ENCODE assay signal across 1 cellular context in the genomic region with DNA sequence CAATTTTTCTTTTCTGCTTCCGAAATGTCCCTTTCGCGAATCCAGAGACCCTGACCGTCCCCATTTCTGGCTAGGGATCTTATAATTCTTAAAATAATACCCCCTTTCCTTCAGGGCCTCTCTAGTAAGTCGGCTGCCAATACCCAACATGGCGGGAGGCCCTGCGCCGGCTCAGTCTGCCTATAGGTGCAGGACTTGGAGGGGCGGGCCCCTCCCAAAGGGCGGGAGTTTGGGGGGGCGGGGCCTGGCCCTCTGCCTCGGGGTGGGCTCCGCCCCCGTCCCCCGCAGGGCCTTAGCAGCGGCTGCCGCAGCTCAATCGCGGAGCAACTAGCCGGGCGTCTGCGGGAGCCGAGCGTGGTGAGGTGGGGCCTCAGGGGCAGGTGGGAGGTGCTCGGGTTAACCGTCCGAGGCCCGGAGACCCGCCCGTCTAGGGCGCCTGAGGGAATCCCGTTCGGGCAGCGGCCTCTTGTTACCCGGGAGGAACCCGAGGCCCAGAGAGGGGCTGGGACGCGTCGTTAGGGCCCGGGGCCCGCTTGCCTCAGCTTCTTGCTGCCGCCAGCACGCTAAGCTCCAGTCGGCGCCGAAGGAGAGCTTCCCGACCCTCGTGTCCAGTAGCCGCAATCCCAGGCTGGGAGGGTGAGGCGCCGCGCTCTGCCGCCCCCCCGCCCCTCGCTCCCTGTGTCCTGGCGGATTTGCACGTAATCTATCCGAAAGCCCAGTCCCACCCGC.
TF ChIP-seq lines count a peak whose summit lies in the region.

A gene with protein sequence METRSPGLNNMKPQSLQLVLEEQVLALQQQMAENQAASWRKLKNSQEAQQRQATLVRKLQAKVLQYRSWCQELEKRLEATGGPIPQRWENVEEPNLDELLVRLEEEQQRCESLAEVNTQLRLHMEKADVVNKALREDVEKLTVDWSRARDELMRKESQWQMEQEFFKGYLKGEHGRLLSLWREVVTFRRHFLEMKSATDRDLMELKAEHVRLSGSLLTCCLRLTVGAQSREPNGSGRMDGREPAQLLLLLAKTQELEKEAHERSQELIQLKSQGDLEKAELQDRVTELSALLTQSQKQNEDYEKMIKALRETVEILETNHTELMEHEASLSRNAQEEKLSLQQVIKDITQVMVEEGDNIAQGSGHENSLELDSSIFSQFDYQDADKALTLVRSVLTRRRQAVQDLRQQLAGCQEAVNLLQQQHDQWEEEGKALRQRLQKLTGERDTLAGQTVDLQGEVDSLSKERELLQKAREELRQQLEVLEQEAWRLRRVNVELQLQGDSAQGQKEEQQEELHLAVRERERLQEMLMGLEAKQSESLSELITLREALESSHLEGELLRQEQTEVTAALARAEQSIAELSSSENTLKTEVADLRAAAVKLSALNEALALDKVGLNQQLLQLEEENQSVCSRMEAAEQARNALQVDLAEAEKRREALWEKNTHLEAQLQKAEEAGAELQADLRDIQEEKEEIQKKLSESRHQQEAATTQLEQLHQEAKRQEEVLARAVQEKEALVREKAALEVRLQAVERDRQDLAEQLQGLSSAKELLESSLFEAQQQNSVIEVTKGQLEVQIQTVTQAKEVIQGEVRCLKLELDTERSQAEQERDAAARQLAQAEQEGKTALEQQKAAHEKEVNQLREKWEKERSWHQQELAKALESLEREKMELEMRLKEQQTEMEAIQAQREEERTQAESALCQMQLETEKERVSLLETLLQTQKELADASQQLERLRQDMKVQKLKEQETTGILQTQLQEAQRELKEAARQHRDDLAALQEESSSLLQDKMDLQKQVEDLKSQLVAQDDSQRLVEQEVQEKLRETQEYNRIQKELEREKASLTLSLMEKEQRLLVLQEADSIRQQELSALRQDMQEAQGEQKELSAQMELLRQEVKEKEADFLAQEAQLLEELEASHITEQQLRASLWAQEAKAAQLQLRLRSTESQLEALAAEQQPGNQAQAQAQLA (N-terminal part only) (plus strand): TSS at position 718 of the 729 bp plus-strand sequence. CDS start 6,770 bp downstream, outside the sequence.

TF ChIP-seq in K562, 482 proteins besides CTCF, POLR2A, EP300 and RAD21 (continued from another document and continues in another):
- TF ChIP-seq TAF1 (IDR thresholded peaks at IDR 0.05; ENCODE audit: control insufficient read depth, extremely low read depth, insufficient read depth, low read length, severe bottlenecking) (peak; percentile 82), ZNF778 (CRISPR knock-in tag; IDR thresholded peaks at IDR 0.05) (no peak), ZNF586 (CRISPR knock-in tag; conservative IDR thresholded peaks at IDR 0.05) (no peak), ZC3H8 (IDR thresholded peaks at IDR 0.05) (no peak), ZNF316 (IDR thresholded peaks at IDR 0.05) (no peak), MBD2 (IDR thresholded peaks at IDR 0.05; ENCODE audit: borderline replicate concordance, low read depth) (peak; percentile 19; the same call in 1 of the 2 replicates), BHLHE40 (IDR thresholded peaks at IDR 0.05; ENCODE audit: low read length) (no peak; the same call in 1 of the 2 replicates), GATAD2A (IDR thresholded peaks at IDR 0.05) (no peak), DDX20 (tag; IDR thresholded peaks at IDR 0.05; ENCODE audit: low read depth) (no peak), TOE1 (IDR thresholded peaks at IDR 0.05; ENCODE audit: borderline replicate concordance) (no peak), TOE1 (CRISPR knock-in tag; IDR thresholded peaks at IDR 0.05; ENCODE audit: borderline replicate concordance, low read depth) (no peak), L3MBTL2 (IDR thresholded peaks at IDR 0.05) (peak; percentile 58), ATF1 (CRISPR knock-in tag; IDR thresholded peaks at IDR 0.05) (no peak), ATF1 (tag; IDR thresholded peaks at IDR 0.05) (0 out of 2 replicates have a peak, but pooled peaks have one; percentile 3), NR3C1 (CRISPR knock-in tag; IDR thresholded peaks at IDR 0.05) (peak; percentile 70; the same call in 1 of the 2 replicates), NFIX (CRISPR knock-in tag; IDR thresholded peaks at IDR 0.05; ENCODE audit: low read depth) (no peak), YY1 (IDR thresholded peaks at IDR 0.05; ENCODE audit: borderline replicate concordance in 1 of 3, control insufficient read depth in 1 of 3, extremely low read depth in 1 of 3, insufficient read depth in 3 of 3, insufficient read length in 1 of 3, insufficient replicate concordance in 2 of 3, low read depth in 1 of 3, low read length in 2 of 3) (peak; percentile 85 to 98 (median 96)), ARID2 (IDR thresholded peaks at IDR 0.05) (no peak), FIP1L1 (IDR thresholded peaks at IDR 0.05; ENCODE audit: low read depth, low read length, poor library complexity, severe bottlenecking) (peak; percentile 58), GTF2E2 (tag; IDR thresholded peaks at IDR 0.05) (peak; percentile 54; the same call in 1 of the 2 replicates), RUNX1 (IDR thresholded peaks at IDR 0.05; ENCODE audit: low read depth) (no peak), TRIM24 (IDR thresholded peaks at IDR 0.05) (no peak), ZNF134 (CRISPR knock-in tag; conservative IDR thresholded peaks at IDR 0.05) (no peak), SRSF7 (optimal IDR thresholded peaks at IDR 0.05; ENCODE audit: low read depth, low read length) (no peak), TSC22D4 (tag; IDR thresholded peaks at IDR 0.05) (no peak), ZNF23 (CRISPR knock-in tag; IDR thresholded peaks at IDR 0.05) (0 out of 2 replicates have a peak, but pooled peaks have one; percentile 60), PHF21A (IDR thresholded peaks at IDR 0.05; ENCODE audit: borderline replicate concordance, low read depth) (no peak), JUN (IDR thresholded peaks at IDR 0.05; ENCODE audit: borderline replicate concordance, low read depth, low read length) (no peak), JUN (CRISPR knock-in tag; IDR thresholded peaks at IDR 0.05; ENCODE audit: borderline replicate concordance) (no peak), E2F3 (CRISPR knock-in tag; IDR thresholded peaks at IDR 0.05) (no peak), BRCA1 (IDR thresholded peaks at IDR 0.05) (no peak), BRCA1 (CRISPR knock-in tag; IDR thresholded peaks at IDR 0.05) (no peak), PPARD (CRISPR knock-in tag; IDR thresholded peaks at IDR 0.05) (no peak), FOXA3 (CRISPR knock-in tag; conservative IDR thresholded peaks at IDR 0.05 in 1 of 2, IDR thresholded peaks at IDR 0.05 in 1 of 2) (peak in 1 of 2 experiments; percentile 14; a peak in 1 of 4 replicates), SRSF9 (IDR thresholded peaks at IDR 0.05; ENCODE audit: borderline replicate concordance, low read depth, low read length) (no peak), ETV5 (CRISPR knock-in tag; IDR thresholded peaks at IDR 0.05; ENCODE audit: low read depth) (no peak)
- TF ChIP-seq, protein P1, sequence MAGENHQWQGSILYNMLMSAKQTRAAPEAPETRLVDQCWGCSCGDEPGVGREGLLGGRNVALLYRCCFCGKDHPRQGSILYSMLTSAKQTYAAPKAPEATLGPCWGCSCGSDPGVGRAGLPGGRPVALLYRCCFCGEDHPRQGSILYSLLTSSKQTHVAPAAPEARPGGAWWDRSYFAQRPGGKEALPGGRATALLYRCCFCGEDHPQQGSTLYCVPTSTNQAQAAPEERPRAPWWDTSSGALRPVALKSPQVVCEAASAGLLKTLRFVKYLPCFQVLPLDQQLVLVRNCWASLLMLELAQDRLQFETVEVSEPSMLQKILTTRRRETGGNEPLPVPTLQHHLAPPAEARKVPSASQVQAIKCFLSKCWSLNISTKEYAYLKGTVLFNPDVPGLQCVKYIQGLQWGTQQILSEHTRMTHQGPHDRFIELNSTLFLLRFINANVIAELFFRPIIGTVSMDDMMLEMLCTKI (IDR thresholded peaks at IDR 0.05; ENCODE audit: partially characterized antibody), result no peak
- TF ChIP-seq, protein P2, sequence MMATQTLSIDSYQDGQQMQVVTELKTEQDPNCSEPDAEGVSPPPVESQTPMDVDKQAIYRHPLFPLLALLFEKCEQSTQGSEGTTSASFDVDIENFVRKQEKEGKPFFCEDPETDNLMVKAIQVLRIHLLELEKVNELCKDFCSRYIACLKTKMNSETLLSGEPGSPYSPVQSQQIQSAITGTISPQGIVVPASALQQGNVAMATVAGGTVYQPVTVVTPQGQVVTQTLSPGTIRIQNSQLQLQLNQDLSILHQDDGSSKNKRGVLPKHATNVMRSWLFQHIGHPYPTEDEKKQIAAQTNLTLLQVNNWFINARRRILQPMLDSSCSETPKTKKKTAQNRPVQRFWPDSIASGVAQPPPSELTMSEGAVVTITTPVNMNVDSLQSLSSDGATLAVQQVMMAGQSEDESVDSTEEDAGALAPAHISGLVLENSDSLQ (IDR thresholded peaks at IDR 0.05), result 0 out of 2 replicates have a peak, but pooled peaks have one; percentile 22
- TF ChIP-seq, protein P3, sequence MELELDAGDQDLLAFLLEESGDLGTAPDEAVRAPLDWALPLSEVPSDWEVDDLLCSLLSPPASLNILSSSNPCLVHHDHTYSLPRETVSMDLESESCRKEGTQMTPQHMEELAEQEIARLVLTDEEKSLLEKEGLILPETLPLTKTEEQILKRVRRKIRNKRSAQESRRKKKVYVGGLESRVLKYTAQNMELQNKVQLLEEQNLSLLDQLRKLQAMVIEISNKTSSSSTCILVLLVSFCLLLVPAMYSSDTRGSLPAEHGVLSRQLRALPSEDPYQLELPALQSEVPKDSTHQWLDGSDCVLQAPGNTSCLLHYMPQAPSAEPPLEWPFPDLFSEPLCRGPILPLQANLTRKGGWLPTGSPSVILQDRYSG (tag; conservative IDR thresholded peaks at IDR 0.05; ENCODE audit: low read depth), result no peak
- TF ChIP-seq, protein P4, sequence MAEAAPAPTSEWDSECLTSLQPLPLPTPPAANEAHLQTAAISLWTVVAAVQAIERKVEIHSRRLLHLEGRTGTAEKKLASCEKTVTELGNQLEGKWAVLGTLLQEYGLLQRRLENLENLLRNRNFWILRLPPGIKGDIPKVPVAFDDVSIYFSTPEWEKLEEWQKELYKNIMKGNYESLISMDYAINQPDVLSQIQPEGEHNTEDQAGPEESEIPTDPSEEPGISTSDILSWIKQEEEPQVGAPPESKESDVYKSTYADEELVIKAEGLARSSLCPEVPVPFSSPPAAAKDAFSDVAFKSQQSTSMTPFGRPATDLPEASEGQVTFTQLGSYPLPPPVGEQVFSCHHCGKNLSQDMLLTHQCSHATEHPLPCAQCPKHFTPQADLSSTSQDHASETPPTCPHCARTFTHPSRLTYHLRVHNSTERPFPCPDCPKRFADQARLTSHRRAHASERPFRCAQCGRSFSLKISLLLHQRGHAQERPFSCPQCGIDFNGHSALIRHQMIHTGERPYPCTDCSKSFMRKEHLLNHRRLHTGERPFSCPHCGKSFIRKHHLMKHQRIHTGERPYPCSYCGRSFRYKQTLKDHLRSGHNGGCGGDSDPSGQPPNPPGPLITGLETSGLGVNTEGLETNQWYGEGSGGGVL (CRISPR knock-in tag; IDR thresholded peaks at IDR 0.05), result no peak
- TF ChIP-seq, protein P5, sequence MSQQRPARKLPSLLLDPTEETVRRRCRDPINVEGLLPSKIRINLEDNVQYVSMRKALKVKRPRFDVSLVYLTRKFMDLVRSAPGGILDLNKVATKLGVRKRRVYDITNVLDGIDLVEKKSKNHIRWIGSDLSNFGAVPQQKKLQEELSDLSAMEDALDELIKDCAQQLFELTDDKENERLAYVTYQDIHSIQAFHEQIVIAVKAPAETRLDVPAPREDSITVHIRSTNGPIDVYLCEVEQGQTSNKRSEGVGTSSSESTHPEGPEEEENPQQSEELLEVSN (IDR thresholded peaks at IDR 0.05; ENCODE audit: borderline replicate concordance in 1 of 2, extremely low read depth in 1 of 2, insufficient read depth in 1 of 2, insufficient read length in 1 of 2, low read depth in 1 of 2, low read length in 1 of 2, poor library complexity in 1 of 2, severe bottlenecking in 1 of 2), result peak; percentile 31 to 51
- TF ChIP-seq, protein P6, sequence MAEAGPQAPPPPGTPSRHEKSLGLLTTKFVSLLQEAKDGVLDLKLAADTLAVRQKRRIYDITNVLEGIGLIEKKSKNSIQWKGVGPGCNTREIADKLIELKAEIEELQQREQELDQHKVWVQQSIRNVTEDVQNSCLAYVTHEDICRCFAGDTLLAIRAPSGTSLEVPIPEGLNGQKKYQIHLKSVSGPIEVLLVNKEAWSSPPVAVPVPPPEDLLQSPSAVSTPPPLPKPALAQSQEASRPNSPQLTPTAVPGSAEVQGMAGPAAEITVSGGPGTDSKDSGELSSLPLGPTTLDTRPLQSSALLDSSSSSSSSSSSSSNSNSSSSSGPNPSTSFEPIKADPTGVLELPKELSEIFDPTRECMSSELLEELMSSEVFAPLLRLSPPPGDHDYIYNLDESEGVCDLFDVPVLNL (CRISPR knock-in tag; IDR thresholded peaks at IDR 0.05; ENCODE audit: low read depth), result no peak; the same call in 1 of the 2 replicates
